ENCODE assay signal across 11 cellular contexts in the genomic region with DNA sequence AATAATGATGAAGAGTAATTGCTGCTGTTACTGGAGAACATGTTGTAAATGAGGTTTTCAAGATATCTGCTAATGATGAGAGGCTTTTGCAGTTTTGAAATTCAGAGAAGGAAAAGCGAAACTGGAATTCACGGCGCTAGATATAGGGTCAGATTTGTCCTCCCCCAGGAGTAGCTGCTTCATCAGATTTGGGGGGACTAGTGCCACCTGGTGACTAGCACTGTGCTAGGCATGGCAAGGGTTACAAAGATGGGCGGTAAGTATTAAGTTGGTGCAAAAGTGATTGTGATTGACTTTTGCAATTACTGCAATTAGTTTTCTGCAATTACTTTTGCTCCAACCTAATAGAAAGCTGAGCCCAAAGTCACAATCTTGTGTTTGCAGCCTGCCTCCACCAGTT.
DNase-seq lines count a peak whose midpoint lies in the region; ATAC-seq and TF ChIP-seq lines count a peak whose summit lies in the region.
"Had no signal": no experiment of that assay in that cellular context is flagged by ENCODE, and none has a peak within 500 bp of the region (broad histone marks: within the 10 kb centered on the region; RNA-seq: fewer than 3 reads in every experiment).

No MANE protein-coding gene starts in this region.

- no peaks in the 10 kb centered on the region for H3K79me2 ChIP-seq in Karpas-422 (ENCODE audit: low read length)

- H3K27me3 ChIP-seq in Karpas-422 (ENCODE audit: low read length) (peaks cover 4% of the 10 kb centered on the region; the same call in 1 of the 2 replicates), kidney epithelial cell (ENCODE audit: control insufficient read depth, insufficient read depth, low read length) (no peaks in the 10 kb centered on the region), testis (no peaks in the 10 kb centered on the region)
- H3K27me3 ChIP-seq: heart left ventricle, right atrium auricular region had no signal

- intact Hi-C loops in testis (cut with DNase I; ENCODE audit: low total_unique reads): no loop called here

- WGBS in testis, 2 donors: 66 to 67% methylated on average over 4 of the region's 4 CpGs

- H3K9ac ChIP-seq in Karpas-422 (ENCODE audit: low read length): no peak overlapping the region

- TF ChIP-seq CTCF in GM12872 (IDR thresholded peaks at IDR 0.05; ENCODE audit: insufficient read depth, low read depth, low read length) (peak; percentile 39; the same call in 2 of the 3 replicates), kidney epithelial cell (IDR thresholded peaks at IDR 0.05; ENCODE audit: insufficient read depth, low read length, poor library complexity, severe bottlenecking) (peak; percentile 28), testis (IDR thresholded peaks at IDR 0.05) (peak in 1 of 3 experiments; percentile 15)

- no peak for TF ChIP-seq POLR2A in testis (IDR thresholded peaks at IDR 0.05)

- H3K9me3 ChIP-seq in Karpas-422 (ENCODE audit: low read length): no peaks in the 10 kb centered on the region
- no peaks in the 10 kb centered on the region for H3K9me3 ChIP-seq in testis
- H3K9me3 ChIP-seq: heart left ventricle, right atrium auricular region had no signal

- H3K4me1 ChIP-seq in Karpas-422 (ENCODE audit: low read length): no peaks in the 10 kb centered on the region
- no peaks in the 10 kb centered on the region for H3K4me1 ChIP-seq in testis
- H3K4me1 ChIP-seq: heart left ventricle, right atrium auricular region had no signal

- no peaks in the 10 kb centered on the region for H3K9me2 ChIP-seq in Karpas-422 (replicated peaks; ENCODE audit: insufficient read depth, low read length)

- H3K4me2 ChIP-seq in Karpas-422 (ENCODE audit: low read depth, low read length, poor library complexity, severe bottlenecking): peak overlapping the region; percentile 13

- no peaks in the 10 kb centered on the region for H4K20me1 ChIP-seq in Karpas-422 (ENCODE audit: insufficient read depth, low read depth, low read length)

- H3K36me3 ChIP-seq in Karpas-422 (ENCODE audit: insufficient read depth, low read length): no peaks in the 10 kb centered on the region
- no peaks in the 10 kb centered on the region for H3K36me3 ChIP-seq in kidney epithelial cell (ENCODE audit: control insufficient read depth, insufficient read depth, low read length)
- H3K36me3 ChIP-seq in testis (ENCODE audit: low read depth, missing control alignments): no peaks in the 10 kb centered on the region
- H3K36me3 ChIP-seq: heart left ventricle, right atrium auricular region had no signal

- DNase-seq in Karpas-422: peak; percentile 48
- DNase-seq in RPMI8226: peak; percentile 32
- DNase-seq in kidney epithelial cell (ENCODE audit: low read depth): no peak
- DNase-seq in testis: no peak
- DNase-seq: activated effector memory CD4-positive, alpha-beta T cell treated with anti-CD3 and anti-CD28 coated beads, Interleukin-2, amount 50 U/mL, for 16 hours; GDM1; heart left ventricle had no signal

- no peak overlapping the region for H3K27ac ChIP-seq in Karpas-422 (ENCODE audit: low read length)
- H3K27ac ChIP-seq in testis: no peak overlapping the region
- H3K27ac ChIP-seq: heart left ventricle, right atrium auricular region had no signal

- ATAC-seq in GM21526 (IDR thresholded peaks at IDR 0.05; ENCODE audit: low FRiP score, unreplicated experiment): no peak
- ATAC-seq in GM18519 (IDR thresholded peaks at IDR 0.05; ENCODE audit: low FRiP score, unreplicated experiment): no peak
- ATAC-seq: heart left ventricle had no signal

- H3K4me3 ChIP-seq in Karpas-422 (ENCODE audit: low read length) (no peak overlapping the region), kidney epithelial cell (ENCODE audit: low read depth, low read length) (no peak overlapping the region), testis (no peak overlapping the region)
- H3K4me3 ChIP-seq: heart left ventricle, right atrium auricular region had no signal

- H2AFZ ChIP-seq in Karpas-422 (ENCODE audit: low read length): no peak overlapping the region

Comparison
In these comparisons a context has a peak if more than half of its experiments do, and no peak if none do; other contexts are left out.
1. DNase-seq: peak in Karpas-422 (single experiment) and RPMI8226 (single experiment); none in kidney epithelial cell (single experiment) and testis (single experiment).